16 cellular contexts compared by ENCODE assay signal in genomic region chr20:18705490-18705889, GRCh38.
DNase-seq lines count a peak whose midpoint lies in the region; ATAC-seq and TF ChIP-seq lines count a peak whose summit lies in the region.
"Had no signal": no experiment of that assay in that cellular context is flagged by ENCODE, and none has a peak within 500 bp of the region (broad histone marks: within the 10 kb centered on the region; RNA-seq: fewer than 3 reads in every experiment).

No MANE protein-coding gene starts in this region.

- H2BK120ac ChIP-seq in IMR-90 (ENCODE audit: low read depth, low read length), result peak overlapping the region; percentile 99

- DNase-seq in AG08395 (ENCODE audit: low spot score), result peak; percentile 96
- DNase-seq in IMR-90, result peak; percentile 97
- DNase-seq in choroid plexus epithelial cell (ENCODE audit: low read depth), result peak; percentile 91
- DNase-seq in mucosa of gallbladder (ENCODE audit: low spot score), result peak; percentile 47
- DNase-seq in activated naive CD4-positive, alpha-beta T cell treated with anti-CD3 and anti-CD28 coated beads, Interleukin-2, amount 10 ng/mL, durations not matched to agents 7 days and 5 days, result no peak
- no peak for DNase-seq in NAMALWA (ENCODE audit: low spot score)
- DNase-seq in upper lobe of right lung, result no peak
- DNase-seq in activated naive CD4-positive, alpha-beta T cell treated with Interleukin-2 at 50 U/mL for 16 hours, result no peak
- DNase-seq: activated CD8-positive, alpha-beta memory T cell treated with anti-CD3 and anti-CD28 coated beads, Interleukin-2, amount 50 U/mL, for 4 hours; C1 segment of cervical spinal cord; effector memory CD4-positive, alpha-beta T cell; hippocampal formation; KBM-7 had no signal

- peak overlapping the region; percentile 99 for H2AK5ac ChIP-seq in IMR-90 (ENCODE audit: low read depth, low read length)

- no peaks in the 10 kb centered on the region for H3K9me3 Mint-ChIP-seq in activated naive CD4-positive, alpha-beta T cell treated with anti-CD3 and anti-CD28 coated beads, Interleukin-2, amount 10 ng/mL, durations not matched to agents 7 days and 5 days

- H3K23ac ChIP-seq in IMR-90 (ENCODE audit: low read depth, low read length), result peak overlapping the region; percentile 98

- peak; percentile 95 for ATAC-seq in IMR-90 (ENCODE audit: low read depth)
- ATAC-seq in upper lobe of right lung, result no peak

- no peak overlapping the region for H3K4me3 Mint-ChIP-seq in activated naive CD4-positive, alpha-beta T cell treated with anti-CD3 and anti-CD28 coated beads, Interleukin-2, amount 10 ng/mL, durations not matched to agents 7 days and 5 days

- TF ChIP-seq POLR2A in IMR-90 (IDR thresholded peaks at IDR 0.05; ENCODE audit: low read depth, low read length), result no peak

- H3K4me2 ChIP-seq in IMR-90 (ENCODE audit: low read depth, low read length), result peak overlapping the region; percentile 64; the same call in 1 of the 2 replicates

- POLR2A ChIA-PET in IMR-90 (lab: Charles Lee; ENCODE audit: unreplicated experiment), result interaction anchor here (0.6 kb wide), 1 partner anchor 120 kb away, joined by 4 read pairs; no protein-coding TSS in a partner anchor

- no peaks in the 10 kb centered on the region for H3K36me3 Mint-ChIP-seq in activated naive CD4-positive, alpha-beta T cell treated with anti-CD3 and anti-CD28 coated beads, Interleukin-2, amount 10 ng/mL, durations not matched to agents 7 days and 5 days

- H3K9ac ChIP-seq in IMR-90 (ENCODE audit: low read depth, low read length), result no peak overlapping the region
- H3K9ac ChIP-seq: parathyroid adenoma had no signal

- dilution Hi-C loops in IMR-90 (cut with HindIII; ENCODE audit: low sequenced_read_pairs, unreplicated experiment), result no loop called here

- H3K27me3 Mint-ChIP-seq in activated naive CD4-positive, alpha-beta T cell treated with anti-CD3 and anti-CD28 coated beads, Interleukin-2, amount 10 ng/mL, durations not matched to agents 7 days and 5 days, result no peaks in the 10 kb centered on the region

- peak overlapping the region; percentile 88 to 98 for H4K8ac ChIP-seq in IMR-90 (ENCODE audit: low read depth in 2 of 2, low read length in 2 of 2)

- CTCF ChIA-PET in IMR-90 (lab: Yijun Ruan, JAX), result interaction anchor here (2.4 kb wide), 1 partner anchor 74 kb away, joined by 7 read pairs; no protein-coding TSS in a partner anchor
- CTCF ChIA-PET in activated naive CD4-positive, alpha-beta T cell treated with anti-CD3 and anti-CD28 coated beads, Interleukin-2, amount 10 ng/mL, durations not matched to agents 7 days and 5 days (lab: Charles Lee), result interaction anchor here (1.6 kb wide), 1 partner anchor 20 kb away, joined by 3 read pairs; no protein-coding TSS in a partner anchor

- H3K56ac ChIP-seq in IMR-90 (ENCODE audit: extremely low read depth, insufficient read depth, low read length), result peak overlapping the region; percentile 90

- peaks cover 24 to 42% of the 10 kb centered on the region in 2 experiments for H3K79me1 ChIP-seq in IMR-90 (ENCODE audit: low read depth in 1 of 2, low read length in 2 of 2)

- WGBS in IMR-90 (ENCODE audit: extremely low coverage in 2 of 2, insufficient read length in 1 of 2), 2 experiments, result 0% methylated on average over 2 of the region's 3 CpGs; no CpG with 5 or more reads in 1 of the 2 experiments

- peak overlapping the region; percentile 99 for H3K14ac ChIP-seq in IMR-90 (replicated peaks; ENCODE audit: low read depth, low read length)

- peak overlapping the region; percentile 99 for H2BK20ac ChIP-seq in IMR-90 (ENCODE audit: low read depth, low read length)

- no peak for TF ChIP-seq CTCF in IMR-90 (conservative IDR thresholded peaks at IDR 0.05; ENCODE audit: low read depth, low read length)
- no peak for TF ChIP-seq CTCF in choroid plexus epithelial cell (conservative IDR thresholded peaks at IDR 0.05; ENCODE audit: low read depth, low read length)
- TF ChIP-seq CTCF in upper lobe of right lung (IDR thresholded peaks at IDR 0.05), result no peak

- in situ Hi-C loops in IMR-90 (cut with MboI; ENCODE audit: low sequenced_read_pairs), result no loop called here

- no peak; the same call in 1 of the 2 replicates for TF ChIP-seq RAD21 in IMR-90 (IDR thresholded peaks at IDR 0.05; ENCODE audit: low read length)

- intact Hi-C loops in IMR-90 (cut with micrococcal nuclease) (no loop called here), upper lobe of right lung (cut with DNase I) (no loop called here)

- no TSS peak for BruUV-seq in IMR-90 (replicated peaks; lab: Mats Ljungman, UMichigan)

- peak overlapping the region; percentile 92 for H3K27ac ChIP-seq in IMR-90 (ENCODE audit: insufficient read depth, low read length)
- no peak overlapping the region for H3K27ac ChIP-seq in upper lobe of right lung
- H3K27ac ChIP-seq: parathyroid adenoma, vagina had no signal

- peak overlapping the region; percentile 94 for H2AK9ac ChIP-seq in IMR-90 (replicated peaks; ENCODE audit: low read depth, low read length, poor library complexity)

- H3K27me3 ChIP-seq in IMR-90 (ENCODE audit: control insufficient read depth, insufficient read depth, low read length), result no peaks in the 10 kb centered on the region
- no peaks in the 10 kb centered on the region for H3K27me3 ChIP-seq in upper lobe of right lung
- H3K27me3 ChIP-seq: vagina had no signal

- peak overlapping the region; percentile 100 for H2BK5ac ChIP-seq in IMR-90 (ENCODE audit: low read depth, low read length, poor library complexity, severe bottlenecking)

- no peak overlapping the region for H3K27ac Mint-ChIP-seq in activated naive CD4-positive, alpha-beta T cell treated with anti-CD3 and anti-CD28 coated beads, Interleukin-2, amount 10 ng/mL, durations not matched to agents 7 days and 5 days

- H4K20me1 ChIP-seq in IMR-90 (ENCODE audit: insufficient read depth, low read length), result no peaks in the 10 kb centered on the region

- peaks cover 7% of the 10 kb centered on the region for H3K4me1 Mint-ChIP-seq in activated naive CD4-positive, alpha-beta T cell treated with anti-CD3 and anti-CD28 coated beads, Interleukin-2, amount 10 ng/mL, durations not matched to agents 7 days and 5 days

- peak overlapping the region; percentile 83 for H2AFZ ChIP-seq in IMR-90 (replicated peaks; ENCODE audit: low read length, poor library complexity)
- H2AFZ ChIP-seq: parathyroid adenoma had no signal

- peak overlapping the region; percentile 90 for H4K5ac ChIP-seq in IMR-90 (ENCODE audit: low read depth, low read length)

- no peak overlapping the region for H3K4me3 ChIP-seq in IMR-90 (ENCODE audit: insufficient read depth, low read depth, low read length)
- no peak overlapping the region for H3K4me3 ChIP-seq in choroid plexus epithelial cell (ENCODE audit: low read depth, low read length)
- no peak overlapping the region for H3K4me3 ChIP-seq in upper lobe of right lung
- H3K4me3 ChIP-seq: lung, vagina had no signal

- H3K4ac ChIP-seq in IMR-90 (ENCODE audit: low read depth, low read length), result peak overlapping the region; percentile 97

- H3K9me3 ChIP-seq in IMR-90 (ENCODE audit: control insufficient read depth, insufficient read depth, low read length), result no peaks in the 10 kb centered on the region
- H3K9me3 ChIP-seq in upper lobe of right lung, result no peaks in the 10 kb centered on the region
- H3K9me3 ChIP-seq: vagina had no signal

- H4K91ac ChIP-seq in IMR-90 (ENCODE audit: insufficient read depth, low read depth, low read length), result peak overlapping the region; percentile 95

- peak overlapping the region; percentile 91 for H3K18ac ChIP-seq in IMR-90 (ENCODE audit: low read depth, low read length)

- H3K36me3 ChIP-seq in IMR-90 (ENCODE audit: control insufficient read depth, insufficient read depth, low read length) (no peaks in the 10 kb centered on the region), upper lobe of right lung (no peaks in the 10 kb centered on the region)
- H3K36me3 ChIP-seq: vagina had no signal

- H3K4me1 ChIP-seq in IMR-90 (ENCODE audit: control insufficient read depth, insufficient read depth, low read length) (peaks cover 16% of the 10 kb centered on the region), upper lobe of right lung (no peaks in the 10 kb centered on the region)
- H3K4me1 ChIP-seq: parathyroid adenoma had no signal

- peak overlapping the region; percentile 94 for H2BK15ac ChIP-seq in IMR-90 (ENCODE audit: low read depth, low read length)

- peaks cover 10% of the 10 kb centered on the region for H3K9me1 ChIP-seq in IMR-90 (ENCODE audit: insufficient read depth, low read length)

TF ChIP-seq in IMR-90, 13 proteins besides CTCF, POLR2A, EP300 and RAD21:
- peak; percentile 28; the same call in 1 of the 2 replicates for TF ChIP-seq BHLHE40 (IDR thresholded peaks at IDR 0.05; ENCODE audit: low read depth, low read length)
- no peak for TF ChIP-seq MAFK (IDR thresholded peaks at IDR 0.05; ENCODE audit: low read depth, low read length)
- peak; percentile 45; the same call in 1 of the 2 replicates for TF ChIP-seq CEBPB (IDR thresholded peaks at IDR 0.05; ENCODE audit: low read depth, low read length)
- TF ChIP-seq CHD1 (IDR thresholded peaks at IDR 0.05; ENCODE audit: low read depth, low read length), result no peak
- TF ChIP-seq RCOR1 (IDR thresholded peaks at IDR 0.05; ENCODE audit: insufficient replicate concordance, low read length), result peak; percentile 67
- TF ChIP-seq FOS (IDR thresholded peaks at IDR 0.05; ENCODE audit: low read depth, low read length), result peak; percentile 22; the same call in 1 of the 2 replicates
- TF ChIP-seq RFX5 (IDR thresholded peaks at IDR 0.05; ENCODE audit: low read depth, low read length), result no peak
- TF ChIP-seq, protein P1, sequence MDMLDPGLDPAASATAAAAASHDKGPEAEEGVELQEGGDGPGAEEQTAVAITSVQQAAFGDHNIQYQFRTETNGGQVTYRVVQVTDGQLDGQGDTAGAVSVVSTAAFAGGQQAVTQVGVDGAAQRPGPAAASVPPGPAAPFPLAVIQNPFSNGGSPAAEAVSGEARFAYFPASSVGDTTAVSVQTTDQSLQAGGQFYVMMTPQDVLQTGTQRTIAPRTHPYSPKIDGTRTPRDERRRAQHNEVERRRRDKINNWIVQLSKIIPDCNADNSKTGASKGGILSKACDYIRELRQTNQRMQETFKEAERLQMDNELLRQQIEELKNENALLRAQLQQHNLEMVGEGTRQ (IDR thresholded peaks at IDR 0.05; ENCODE audit: low read depth, low read length), result peak; percentile 87

Comparison
In these comparisons a context has a peak if more than half of its experiments do, and no peak if none do; other contexts are left out.
1. DNase-seq: peak in AG08395 (single experiment), IMR-90 (single experiment), choroid plexus epithelial cell (single experiment) and mucosa of gallbladder (single experiment); none in activated naive CD4-positive, alpha-beta T cell treated with anti-CD3 and anti-CD28 coated beads, Interleukin-2, amount 10 ng/mL, durations not matched to agents 7 days and 5 days (single experiment), NAMALWA (single experiment), upper lobe of right lung (single experiment) and activated naive CD4-positive, alpha-beta T cell treated with Interleukin-2 at 50 U/mL for 16 hours (single experiment).